8 cellular contexts compared by ENCODE assay signal in genomic region chr1:202553078-202553477, GRCh38.
DNase-seq lines count a peak whose midpoint lies in the region; ATAC-seq, FAIRE-seq and TF ChIP-seq lines count a peak whose summit lies in the region.
"Not testable (repeated sequence)": the region's sequence is repeated elsewhere in the genome, so short reads cannot be mapped to it uniquely, and the experiment has no call there.

No MANE protein-coding gene starts in this region.

- FAIRE-seq in GM12892 (lab: Jason Lieb, UNC) = peak; percentile 9

- POLR2A ChIA-PET in SK-N-SH (lab: Yijun Ruan, JAX) = not testable (repeated sequence)

- H3K27me3 ChIP-seq in SK-N-SH (ENCODE audit: insufficient read depth); breast epithelium; heart left ventricle; muscle layer of colon (ENCODE audit: control insufficient read depth in 1 of 2, insufficient read depth in 2 of 2, low read length in 2 of 2); psoas muscle (ENCODE audit: insufficient read depth in 3 of 3, low read length in 2 of 3); stomach smooth muscle (ENCODE audit: control insufficient read depth in 1 of 2, insufficient read depth in 2 of 2, low read length in 2 of 2); vagina: not testable (repeated sequence)

- H3K4me2 ChIP-seq in SK-N-SH = not testable (repeated sequence)

- CTCF ChIA-PET in SK-N-SH (lab: Yijun Ruan, JAX) = interaction anchor here (1.8 to 2.3 kb wide), 2 partner anchors 19 to 47 kb away, joined by 5 to 6 read pairs; no protein-coding TSS in a partner anchor

- not testable (repeated sequence) for TF ChIP-seq RAD21 in SK-N-SH (IDR thresholded peaks at IDR 0.05; ENCODE audit: low read length)

- not testable (repeated sequence) for H3K4me3 ChIP-seq in SK-N-SH (ENCODE audit: low read depth in 2 of 2, low read length in 1 of 2); breast epithelium; heart left ventricle; muscle layer of colon (ENCODE audit: low read depth in 1 of 2, low read length in 2 of 2); psoas muscle; vagina
- peak overlapping the region in 1 of 2 donors; percentile 17 for H3K4me3 ChIP-seq in stomach smooth muscle (ENCODE audit: low read length in 2 of 2)

- H3K9me2 ChIP-seq in SK-N-SH = not testable (repeated sequence)

- H3K4me1 ChIP-seq in SK-N-SH (ENCODE audit: control insufficient read depth in 1 of 2, insufficient read depth in 2 of 2, low read depth in 1 of 2, low read length in 1 of 2) (peaks cover 11 to 26% of the 10 kb centered on the region in 2 experiments), heart left ventricle (peaks cover 0 to 84% (median 39%) of the 10 kb centered on the region in 12 donors), muscle layer of colon (ENCODE audit: insufficient read depth, low read length) (peaks cover 72% of the 10 kb centered on the region), psoas muscle (peaks cover 39% of the 10 kb centered on the region), stomach smooth muscle (ENCODE audit: control insufficient read depth, insufficient read depth, low read length) (peaks cover 46% of the 10 kb centered on the region), vagina (peaks cover 21% of the 10 kb centered on the region)
- not testable (repeated sequence) for H3K4me1 ChIP-seq in breast epithelium

- H2AFZ ChIP-seq in SK-N-SH (ENCODE audit: low read depth) = not testable (repeated sequence)

- not testable (repeated sequence) for H3K36me3 ChIP-seq in SK-N-SH (replicated peaks in 1 of 2; ENCODE audit: control insufficient read depth in 1 of 2, insufficient read depth in 2 of 2, low read length in 1 of 2); breast epithelium; heart left ventricle; muscle layer of colon (ENCODE audit: insufficient read depth, low read length); psoas muscle (ENCODE audit: insufficient read depth in 1 of 2, low read depth in 1 of 2); stomach smooth muscle (ENCODE audit: control insufficient read depth in 2 of 2, insufficient read depth in 2 of 2, low read length in 2 of 2); vagina

- H3K27ac ChIP-seq in SK-N-SH (ENCODE audit: low read depth in 2 of 2, low read length in 1 of 2) (peak overlapping the region; percentile 74 to 96), breast epithelium (peak overlapping the region; percentile 54 to 64), heart left ventricle (peak overlapping the region; percentile 7 to 82 (median 58)), muscle layer of colon (ENCODE audit: low read depth, low read length) (peak overlapping the region; percentile 70), psoas muscle (peak overlapping the region; percentile 2), stomach smooth muscle (ENCODE audit: low read length) (peak overlapping the region; percentile 77), vagina (peak overlapping the region; percentile 54)

- not testable (repeated sequence) for TF ChIP-seq POLR2A in GM12892 (IDR thresholded peaks at IDR 0.05; ENCODE audit: low read depth, low read length); breast epithelium (IDR thresholded peaks at IDR 0.05); heart left ventricle (IDR thresholded peaks at IDR 0.05); vagina (IDR thresholded peaks at IDR 0.05)

- DNase-seq in GM12892 (ENCODE audit: insufficient read length); SK-N-SH; breast epithelium (ENCODE audit: low spot score in 2 of 2); heart left ventricle; psoas muscle; vagina (ENCODE audit: extremely low spot score in 2 of 2): not testable (repeated sequence)

- not testable (repeated sequence) for H3K9me3 ChIP-seq in SK-N-SH; breast epithelium; heart left ventricle; muscle layer of colon (ENCODE audit: low read length); psoas muscle; stomach smooth muscle (ENCODE audit: control insufficient read depth in 2 of 2, low read length in 2 of 2); vagina

- not testable (repeated sequence) for TF ChIP-seq CTCF in SK-N-SH (IDR thresholded peaks at IDR 0.05); breast epithelium (IDR thresholded peaks at IDR 0.05); heart left ventricle (IDR thresholded peaks at IDR 0.05); psoas muscle (IDR thresholded peaks at IDR 0.05); vagina (IDR thresholded peaks at IDR 0.05)

- not testable (repeated sequence) for TF ChIP-seq EP300 in SK-N-SH (IDR thresholded peaks at IDR 0.05; ENCODE audit: borderline replicate concordance in 1 of 2, low read depth in 1 of 2, low read length in 1 of 2)

- not testable (repeated sequence) for H3F3A ChIP-seq in SK-N-SH (replicated peaks; ENCODE audit: insufficient read depth)

- not testable (repeated sequence) for H3K79me2 ChIP-seq in SK-N-SH (ENCODE audit: insufficient read depth)

- 14% methylated on average over 1 of the region's 1 CpG for WGBS in SK-N-SH (ENCODE audit: low lambda C conversion rate)
- 33 to 42% (median 37%) methylated on average over 1 of the region's 1 CpG for WGBS in heart left ventricle, 4 donors
- WGBS in psoas muscle, 3 donors = 62 to 76% (median 72%) methylated on average over 1 of the region's 1 CpG

- not testable (repeated sequence) for H3K9ac ChIP-seq in SK-N-SH; muscle layer of colon (ENCODE audit: low read length); stomach smooth muscle (ENCODE audit: low read length in 2 of 2)

- H4K20me1 ChIP-seq in SK-N-SH (ENCODE audit: insufficient read depth) = not testable (repeated sequence)

- intact Hi-C loops in breast epithelium (cut with DNase I; ENCODE audit: low total_unique reads); heart left ventricle (cut with DNase I); psoas muscle (cut with DNase I); vagina (cut with DNase I): not testable (repeated sequence)

- ATAC-seq in heart left ventricle, psoas muscle: not testable (repeated sequence)

TF ChIP-seq in SK-N-SH, 30 proteins besides CTCF, POLR2A, EP300 and RAD21:
- TF ChIP-seq FOXM1 (IDR thresholded peaks at IDR 0.05; ENCODE audit: low read depth) = 0 out of 2 replicates have a peak, but pooled peaks have one; percentile 8

Comparison
In these comparisons a context has a peak if more than half of its experiments do, and no peak if none do; other contexts are left out.
1. H3K27ac ChIP-seq: peak in every context shown above with its lines; median percentile 85 in SK-N-SH; 77 in stomach smooth muscle; 70 in muscle layer of colon; 59 in breast epithelium; 58 in heart left ventricle; 54 in vagina; 2 in psoas muscle.